2 cellular contexts compared by ENCODE assay signal in the genomic region with DNA sequence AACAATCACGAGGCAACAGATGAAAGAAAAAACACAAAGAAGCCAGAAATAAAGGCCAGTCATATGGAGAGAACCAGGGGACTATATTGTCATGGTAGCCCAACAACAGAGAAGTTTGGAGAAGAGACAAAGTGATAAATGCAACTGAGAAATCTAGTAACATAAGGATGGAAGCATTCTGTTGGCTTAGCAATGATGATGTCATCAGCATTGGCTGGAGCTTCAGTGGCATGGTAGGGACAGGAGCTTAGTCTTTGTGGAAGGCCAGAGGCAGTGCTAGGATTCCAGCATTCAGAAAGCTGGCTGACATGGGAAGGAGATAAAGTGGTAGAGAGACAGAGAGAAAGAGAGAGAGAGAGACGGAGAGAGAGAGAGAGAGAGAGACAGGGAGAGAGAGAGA.
TF ChIP-seq lines count a peak whose summit lies in the region.

No MANE protein-coding gene starts in this region.

TF ChIP-seq in HepG2, 621 proteins besides CTCF, POLR2A, EP300 and RAD21:
- peak; percentile 97 for TF ChIP-seq ATF7 (IDR thresholded peaks at IDR 0.05)
- TF ChIP-seq ATF7 (CRISPR knock-in tag; IDR thresholded peaks at IDR 0.05): no peak
- peak; percentile 81 for TF ChIP-seq CREB1 (IDR thresholded peaks at IDR 0.05)
- TF ChIP-seq CREB1 (CRISPR knock-in tag; IDR thresholded peaks at IDR 0.05): no peak
- no peak for TF ChIP-seq SALL1 (CRISPR knock-in tag; IDR thresholded peaks at IDR 0.05)

TF ChIP-seq in GM12878, 131 proteins besides CTCF, POLR2A, EP300 and RAD21:
- no peak for TF ChIP-seq SPI1 (IDR thresholded peaks at IDR 0.05; ENCODE audit: borderline replicate concordance, insufficient read depth, low read depth, low read length)
- no peak for TF ChIP-seq BCLAF1 (IDR thresholded peaks at IDR 0.05)
- TF ChIP-seq SIN3A (IDR thresholded peaks at IDR 0.05; ENCODE audit: low read depth, low read length): no peak
- TF ChIP-seq JUNB (IDR thresholded peaks at IDR 0.05): no peak
- TF ChIP-seq CEBPB (IDR thresholded peaks at IDR 0.05; ENCODE audit: borderline replicate concordance in 1 of 2, low read depth in 2 of 2, low read length in 2 of 2): no peak
- TF ChIP-seq CREM (IDR thresholded peaks at IDR 0.05; ENCODE audit: low read depth): no peak
- no peak for TF ChIP-seq STAT1 (conservative IDR thresholded peaks at IDR 0.05)
- TF ChIP-seq, protein P1, sequence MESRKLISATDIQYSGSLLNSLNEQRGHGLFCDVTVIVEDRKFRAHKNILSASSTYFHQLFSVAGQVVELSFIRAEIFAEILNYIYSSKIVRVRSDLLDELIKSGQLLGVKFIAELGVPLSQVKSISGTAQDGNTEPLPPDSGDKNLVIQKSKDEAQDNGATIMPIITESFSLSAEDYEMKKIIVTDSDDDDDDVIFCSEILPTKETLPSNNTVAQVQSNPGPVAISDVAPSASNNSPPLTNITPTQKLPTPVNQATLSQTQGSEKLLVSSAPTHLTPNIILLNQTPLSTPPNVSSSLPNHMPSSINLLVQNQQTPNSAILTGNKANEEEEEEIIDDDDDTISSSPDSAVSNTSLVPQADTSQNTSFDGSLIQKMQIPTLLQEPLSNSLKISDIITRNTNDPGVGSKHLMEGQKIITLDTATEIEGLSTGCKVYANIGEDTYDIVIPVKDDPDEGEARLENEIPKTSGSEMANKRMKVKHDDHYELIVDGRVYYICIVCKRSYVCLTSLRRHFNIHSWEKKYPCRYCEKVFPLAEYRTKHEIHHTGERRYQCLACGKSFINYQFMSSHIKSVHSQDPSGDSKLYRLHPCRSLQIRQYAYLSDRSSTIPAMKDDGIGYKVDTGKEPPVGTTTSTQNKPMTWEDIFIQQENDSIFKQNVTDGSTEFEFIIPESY (IDR thresholded peaks at IDR 0.05): no peak
- TF ChIP-seq KLF5 (IDR thresholded peaks at IDR 0.05; ENCODE audit: partially characterized antibody): no peak
- TF ChIP-seq NBN (IDR thresholded peaks at IDR 0.05): no peak
- TF ChIP-seq, protein P2, sequence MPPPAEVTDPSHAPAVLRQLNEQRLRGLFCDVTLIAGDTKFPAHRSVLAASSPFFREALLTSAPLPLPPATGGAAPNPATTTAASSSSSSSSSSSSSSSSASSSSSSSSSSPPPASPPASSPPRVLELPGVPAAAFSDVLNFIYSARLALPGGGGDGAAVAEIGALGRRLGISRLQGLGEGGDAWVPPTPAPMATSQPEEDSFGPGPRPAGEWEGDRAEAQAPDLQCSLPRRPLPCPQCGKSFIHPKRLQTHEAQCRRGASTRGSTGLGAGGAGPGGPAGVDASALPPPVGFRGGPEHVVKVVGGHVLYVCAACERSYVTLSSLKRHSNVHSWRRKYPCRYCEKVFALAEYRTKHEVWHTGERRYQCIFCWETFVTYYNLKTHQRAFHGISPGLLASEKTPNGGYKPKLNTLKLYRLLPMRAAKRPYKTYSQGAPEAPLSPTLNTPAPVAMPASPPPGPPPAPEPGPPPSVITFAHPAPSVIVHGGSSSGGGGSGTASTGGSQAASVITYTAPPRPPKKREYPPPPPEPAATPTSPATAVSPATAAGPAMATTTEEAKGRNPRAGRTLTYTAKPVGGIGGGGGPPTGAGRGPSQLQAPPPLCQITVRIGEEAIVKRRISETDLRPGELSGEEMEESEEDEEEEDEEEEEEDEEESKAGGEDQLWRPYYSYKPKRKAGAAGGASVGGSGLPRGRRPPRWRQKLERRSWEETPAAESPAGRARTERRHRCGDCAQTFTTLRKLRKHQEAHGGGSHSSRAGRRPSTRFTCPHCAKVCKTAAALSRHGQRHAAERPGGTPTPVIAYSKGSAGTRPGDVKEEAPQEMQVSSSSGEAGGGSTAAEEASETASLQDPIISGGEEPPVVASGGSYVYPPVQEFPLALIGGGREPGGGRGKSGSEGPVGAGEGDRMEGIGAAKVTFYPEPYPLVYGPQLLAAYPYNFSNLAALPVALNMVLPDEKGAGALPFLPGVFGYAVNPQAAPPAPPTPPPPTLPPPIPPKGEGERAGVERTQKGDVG (CRISPR knock-in tag; IDR thresholded peaks at IDR 0.05): no peak
- TF ChIP-seq RAD51 (IDR thresholded peaks at IDR 0.05): no peak
- no peak for TF ChIP-seq POLR2AphosphoS5 (IDR thresholded peaks at IDR 0.05; ENCODE audit: low read length)
- TF ChIP-seq RCOR1 (conservative IDR thresholded peaks at IDR 0.05; ENCODE audit: low read depth, low read length): no peak
- TF ChIP-seq SP1 (IDR thresholded peaks at IDR 0.05; ENCODE audit: low read depth, low read length): no peak
- no peak for TF ChIP-seq NFXL1 (IDR thresholded peaks at IDR 0.05; ENCODE audit: borderline replicate concordance)
- no peak for TF ChIP-seq CBFB (IDR thresholded peaks at IDR 0.05; ENCODE audit: low read depth)
